Comparison of ENCODE assay signal across 16 cellular contexts in the genomic region with DNA sequence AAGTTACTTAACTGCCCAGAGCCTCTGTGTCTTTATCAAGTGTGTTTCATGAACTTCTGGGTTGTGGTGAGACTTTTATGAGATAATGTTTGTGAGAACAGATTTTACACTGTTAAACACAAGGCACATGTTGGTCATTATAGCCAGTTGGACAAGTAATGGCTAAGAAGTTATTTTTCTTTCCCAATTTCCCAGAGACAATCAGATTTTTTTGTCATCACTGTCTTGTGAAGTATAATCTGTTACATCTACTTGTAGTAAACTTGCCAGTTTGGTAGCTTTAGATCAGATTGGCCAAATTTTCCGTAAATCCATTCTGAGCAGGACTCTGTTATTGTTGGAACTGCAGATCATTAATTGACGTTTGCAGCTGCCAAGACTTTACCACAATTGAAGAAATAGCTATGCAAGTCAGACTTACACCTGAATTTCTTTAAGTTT.
DNase-seq lines count a peak whose midpoint lies in the region; ATAC-seq and TF ChIP-seq lines count a peak whose summit lies in the region.
"Had no signal": no experiment of that assay in that cellular context is flagged by ENCODE, and none has a peak within 500 bp of the region (broad histone marks: within the 10 kb centered on the region; RNA-seq: fewer than 3 reads in every experiment).

No MANE protein-coding gene starts in this region.

- H3K9me3 Mint-ChIP-seq in activated CD8-positive, alpha-beta memory T cell treated with anti-CD3 and anti-CD28 coated beads, Interleukin-2, amount 10 ng/mL, durations not matched to agents 7 days and 5 days (ENCODE audit: low read depth): no peaks in the 10 kb centered on the region
- H3K9me3 Mint-ChIP-seq: HFFc6 had no signal

- no peak for TF ChIP-seq CTCF in AG10803 (conservative IDR thresholded peaks at IDR 0.05; ENCODE audit: low read length)

- H3K4me1 Mint-ChIP-seq in activated CD8-positive, alpha-beta memory T cell treated with anti-CD3 and anti-CD28 coated beads, Interleukin-2, amount 10 ng/mL, durations not matched to agents 7 days and 5 days: no peaks in the 10 kb centered on the region
- H3K4me1 Mint-ChIP-seq: B cell had no signal

- no peak for ATAC-seq in HG03175 (IDR thresholded peaks at IDR 0.05; ENCODE audit: unreplicated experiment)
- no peak for ATAC-seq in activated CD8-positive, alpha-beta memory T cell treated with anti-CD3 and anti-CD28 coated beads, Interleukin-2, amount 10 ng/mL, durations not matched to agents 7 days and 5 days
- ATAC-seq: CD8-positive, alpha-beta T cell; HepG2; PC-3 had no signal

- no peaks in the 10 kb centered on the region for H3K27me3 Mint-ChIP-seq in activated CD8-positive, alpha-beta memory T cell treated with anti-CD3 and anti-CD28 coated beads, Interleukin-2, amount 10 ng/mL, durations not matched to agents 7 days and 5 days
- H3K27me3 Mint-ChIP-seq: B cell had no signal

- DNase-seq in AG10803 (ENCODE audit: low read depth) (peak; percentile 37), amniotic epithelial cell (ENCODE audit: low read depth) (peak; percentile 50), fibroblast of peridontal ligament (ENCODE audit: extremely low read depth) (peak; percentile 64), renal cortical epithelial cell (ENCODE audit: low read depth) (peak; percentile 12), retina (no peak)
- DNase-seq in activated CD8-positive, alpha-beta memory T cell treated with anti-CD3 and anti-CD28 coated beads, Interleukin-2, amount 10 ng/mL, durations not matched to agents 7 days and 5 days: no peak
- DNase-seq: CD8-positive, alpha-beta T cell; HFFc6; MG63; NCI-H1092 treated with DMSO at 0.1 percent for 48 hours; NCI-H1694 treated with DMSO at 0.1 percent for 48 hours; NK-92 treated with Interleukin-12 subunit alpha and Interleukin-12 subunit beta, amount 100 ng/mL, for 24 hours; PC-3 had no signal

- CTCF ChIA-PET in activated CD8-positive, alpha-beta memory T cell treated with anti-CD3 and anti-CD28 coated beads, Interleukin-2, amount 10 ng/mL, durations not matched to agents 7 days and 5 days (lab: Charles Lee): no interaction called here

- no peaks in the 10 kb centered on the region for H3K36me3 Mint-ChIP-seq in activated CD8-positive, alpha-beta memory T cell treated with anti-CD3 and anti-CD28 coated beads, Interleukin-2, amount 10 ng/mL, durations not matched to agents 7 days and 5 days
- H3K36me3 Mint-ChIP-seq: CD8-positive, alpha-beta T cell had no signal

- no peak overlapping the region for H3K4me3 Mint-ChIP-seq in activated CD8-positive, alpha-beta memory T cell treated with anti-CD3 and anti-CD28 coated beads, Interleukin-2, amount 10 ng/mL, durations not matched to agents 7 days and 5 days
- H3K4me3 Mint-ChIP-seq: B cell; CD8-positive, alpha-beta T cell; HFFc6 had no signal

- H3K27ac Mint-ChIP-seq in activated CD8-positive, alpha-beta memory T cell treated with anti-CD3 and anti-CD28 coated beads, Interleukin-2, amount 10 ng/mL, durations not matched to agents 7 days and 5 days: no peak overlapping the region
- H3K27ac Mint-ChIP-seq: B cell; CD8-positive, alpha-beta T cell; HFFc6 had no signal

- H3K4me3 ChIP-seq in AG10803 (ENCODE audit: low read length): no peak overlapping the region
- H3K4me3 ChIP-seq: MG63 had no signal

Comparison
In these comparisons a context has a peak if more than half of its experiments do, and no peak if none do; other contexts are left out.
1. DNase-seq: peak in AG10803 (single experiment), amniotic epithelial cell (single experiment), fibroblast of peridontal ligament (single experiment) and renal cortical epithelial cell (single experiment); none in retina (single experiment) and activated CD8-positive, alpha-beta memory T cell treated with anti-CD3 and anti-CD28 coated beads, Interleukin-2, amount 10 ng/mL, durations not matched to agents 7 days and 5 days (single experiment).